ENCODE assay signal across 4 cellular contexts in genomic region chr1:150024156-150024555, GRCh38.
"Had no signal": no experiment of that assay in that cellular context is flagged by ENCODE, and none has a peak within 500 bp of the region (broad histone marks: within the 10 kb centered on the region; RNA-seq: fewer than 3 reads in every experiment).

No MANE protein-coding gene starts in this region.

- H3K4me3 ChIP-seq: GM23338 had no signal

- DNase-seq: H9, HCEC 1CT, IMR-90 had no signal

- H3K4me2 ChIP-seq: GM23338 had no signal

- H2AFZ ChIP-seq: GM23338 had no signal
